1 cellular context compared by ENCODE assay signal in genomic region chr2:112019510-112019909, GRCh38.
TF ChIP-seq lines count a peak whose summit lies in the region.

No MANE protein-coding gene starts in this region.

TF ChIP-seq in K562, 482 proteins besides CTCF, POLR2A, EP300 and RAD21 (continued from another document):
- TF ChIP-seq DEAF1 (CRISPR knock-in tag; IDR thresholded peaks at IDR 0.05) (no peak), SMARCA4 (IDR thresholded peaks at IDR 0.05) (no peak), ASH1L (IDR thresholded peaks at IDR 0.05; ENCODE audit: borderline replicate concordance, low read depth, partially characterized antibody) (no peak), ZBTB12 (CRISPR knock-in tag; IDR thresholded peaks at IDR 0.05) (no peak)
- TF ChIP-seq, protein P1, sequence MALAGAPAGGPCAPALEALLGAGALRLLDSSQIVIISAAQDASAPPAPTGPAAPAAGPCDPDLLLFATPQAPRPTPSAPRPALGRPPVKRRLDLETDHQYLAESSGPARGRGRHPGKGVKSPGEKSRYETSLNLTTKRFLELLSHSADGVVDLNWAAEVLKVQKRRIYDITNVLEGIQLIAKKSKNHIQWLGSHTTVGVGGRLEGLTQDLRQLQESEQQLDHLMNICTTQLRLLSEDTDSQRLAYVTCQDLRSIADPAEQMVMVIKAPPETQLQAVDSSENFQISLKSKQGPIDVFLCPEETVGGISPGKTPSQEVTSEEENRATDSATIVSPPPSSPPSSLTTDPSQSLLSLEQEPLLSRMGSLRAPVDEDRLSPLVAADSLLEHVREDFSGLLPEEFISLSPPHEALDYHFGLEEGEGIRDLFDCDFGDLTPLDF (CRISPR knock-in tag; IDR thresholded peaks at IDR 0.05), result no peak
